8 cellular contexts compared by ENCODE assay signal in the genomic region with DNA sequence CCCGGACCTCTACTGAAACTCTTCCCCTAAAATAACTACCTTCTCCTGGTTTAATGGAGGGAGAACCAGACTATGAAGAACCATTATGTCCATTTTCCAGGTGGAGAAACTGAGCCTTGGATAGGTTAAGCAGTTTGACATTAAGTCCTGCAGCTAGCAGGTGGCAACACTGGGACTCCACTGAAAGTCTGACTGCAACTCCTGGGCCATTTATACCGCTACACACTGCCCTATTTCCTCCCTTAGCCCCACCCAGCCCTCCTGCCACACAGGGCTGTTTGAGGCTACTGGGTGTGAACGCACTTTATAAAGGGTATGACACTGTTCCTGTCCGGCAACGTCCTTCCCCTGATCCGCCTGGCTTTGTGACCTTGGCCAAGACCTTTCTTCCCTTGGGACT. TPM values are rescaled to one million over a fixed set of nuclear protein-coding genes. Genes with fewer than 3 reads are reported as not detected.
DNase-seq lines count a peak whose midpoint lies in the region; ATAC-seq, FAIRE-seq and TF ChIP-seq lines count a peak whose summit lies in the region.

No MANE protein-coding gene starts in this region.

- no peaks in the 10 kb centered on the region for H3K27me3 Mint-ChIP-seq in CD4-positive, CD25-positive, alpha-beta regulatory T cell
- H3K27me3 Mint-ChIP-seq in chondrocyte (ENCODE audit: low read depth) (no peaks in the 10 kb centered on the region), neural crest cell (ENCODE audit: low read depth) (no peaks in the 10 kb centered on the region)

- no peak overlapping the region for H3K9ac ChIP-seq in HUES64 (ENCODE audit: low read depth, low read length)

- FAIRE-seq in frontal cortex (lab: Jason Lieb, UNC), result no peak

- peaks cover 0 to 12% (median 5%) of the 10 kb centered on the region in 4 donors for H3K4me1 Mint-ChIP-seq in CD4-positive, CD25-positive, alpha-beta regulatory T cell
- H3K4me1 Mint-ChIP-seq in chondrocyte (ENCODE audit: low read depth) (peaks cover 25% of the 10 kb centered on the region), neural crest cell (peaks cover 18% of the 10 kb centered on the region)

- H3K4me3 ChIP-seq in CD4-positive, CD25-positive, alpha-beta regulatory T cell (ENCODE audit: low read depth, low read length), result peak overlapping the region; percentile 24
- peak overlapping the region; percentile 77; the same call in 1 of the 2 replicates for H3K4me3 ChIP-seq in HUES64 (ENCODE audit: low read length)

- no peak for ATAC-seq in CD4-positive, CD25-positive, alpha-beta regulatory T cell (ENCODE audit: low read depth in 2 of 2)
- no peak for ATAC-seq in GM21423 (IDR thresholded peaks at IDR 0.05; ENCODE audit: unreplicated experiment)

- H3K4me1 ChIP-seq in CD4-positive, CD25-positive, alpha-beta regulatory T cell (ENCODE audit: control insufficient read depth, insufficient read depth, low read length, poor library complexity, severe bottlenecking), result no peaks in the 10 kb centered on the region
- 0 out of 2 replicates have a peak, but pooled peaks cover 3% of the 10 kb centered on the region for H3K4me1 ChIP-seq in HUES64 (ENCODE audit: insufficient read depth, low read length)

- no peaks in the 10 kb centered on the region for H3K27me3 ChIP-seq in CD4-positive, CD25-positive, alpha-beta regulatory T cell (ENCODE audit: control insufficient read depth, insufficient read depth, low read length)
- no peaks in the 10 kb centered on the region for H3K27me3 ChIP-seq in HUES64 (ENCODE audit: insufficient read depth, low read length)

- 90% methylated on average over 6 of the region's 6 CpGs for WGBS in HUES64

- no peaks in the 10 kb centered on the region for H3K36me3 Mint-ChIP-seq in CD4-positive, CD25-positive, alpha-beta regulatory T cell
- H3K36me3 Mint-ChIP-seq in chondrocyte (ENCODE audit: low read depth), result peaks cover 5% of the 10 kb centered on the region
- no peaks in the 10 kb centered on the region for H3K36me3 Mint-ChIP-seq in neural crest cell (ENCODE audit: low read depth)

- no peaks in the 10 kb centered on the region for H3K9me3 ChIP-seq in CD4-positive, CD25-positive, alpha-beta regulatory T cell (ENCODE audit: control insufficient read depth in 2 of 2, low read length in 2 of 2)
- no peaks in the 10 kb centered on the region for H3K9me3 ChIP-seq in HUES64 (ENCODE audit: insufficient read depth, low read depth, low read length)

- peak in 1 of 3 donors; percentile 16 for DNase-seq in CD4-positive, CD25-positive, alpha-beta regulatory T cell
- DNase-seq in chondrocyte (ENCODE audit: low spot score) (peak; percentile 18), neural crest cell (ENCODE audit: low read depth, low spot score) (no peak), frontal cortex (ENCODE audit: low spot score in 2 of 2) (no peak)
- DNase-seq in stimulated activated CD8-positive, alpha-beta memory T cell treated with anti-CD3 and anti-CD28 coated beads, Interleukin-4, amount 100 ng/mL, for 48 hours, result no peak
- DNase-seq in activated CD4-positive, CD25-positive, alpha-beta regulatory T cell (lab: John Stamatoyannopoulos, UW), result no peak

- H3K27ac ChIP-seq in CD4-positive, CD25-positive, alpha-beta regulatory T cell (ENCODE audit: insufficient read depth, low read length, poor library complexity, severe bottlenecking), result no peak overlapping the region
- H3K27ac ChIP-seq in HUES64 (ENCODE audit: low read depth, low read length), result no peak overlapping the region

- H3K27ac Mint-ChIP-seq in CD4-positive, CD25-positive, alpha-beta regulatory T cell, result peak overlapping the region in 2 of 3 donors; percentile 48 to 82
- peak overlapping the region; percentile 100 for H3K27ac Mint-ChIP-seq in chondrocyte (ENCODE audit: unreplicated experiment)
- peak overlapping the region; percentile 96 for H3K27ac Mint-ChIP-seq in neural crest cell (ENCODE audit: unreplicated experiment)

- H3K9me3 Mint-ChIP-seq in CD4-positive, CD25-positive, alpha-beta regulatory T cell, result peaks cover 0 to 5% (median 0%) of the 10 kb centered on the region in 7 donors
- H3K9me3 Mint-ChIP-seq in chondrocyte (ENCODE audit: low read depth) (no peaks in the 10 kb centered on the region), neural crest cell (no peaks in the 10 kb centered on the region)

- peak overlapping the region in 3 of 4 donors; percentile 59 to 88 (median 85) for H3K4me3 Mint-ChIP-seq in CD4-positive, CD25-positive, alpha-beta regulatory T cell
- peak overlapping the region; percentile 99 for H3K4me3 Mint-ChIP-seq in chondrocyte (ENCODE audit: unreplicated experiment)
- H3K4me3 Mint-ChIP-seq in neural crest cell, result peak overlapping the region; percentile 97

- no peaks in the 10 kb centered on the region for H3K36me3 ChIP-seq in CD4-positive, CD25-positive, alpha-beta regulatory T cell (ENCODE audit: control insufficient read depth, insufficient read depth, low read length)
- no peaks in the 10 kb centered on the region for H3K36me3 ChIP-seq in HUES64 (ENCODE audit: insufficient read depth, low read length)

- TF ChIP-seq CTCF in chondrocyte (IDR thresholded peaks at IDR 0.05) (no peak), neural crest cell (conservative IDR thresholded peaks at IDR 0.05) (no peak)

RNA-seq across cellular contexts. Expression of gene INPP5B, which starts 0.5 kb away (rescaled TPM):
- 23.8 TPM for total RNA-seq in CD4-positive, CD25-positive, alpha-beta regulatory T cell
- polyA plus RNA-seq in CD4-positive, CD25-positive, alpha-beta regulatory T cell, result 10 to 100 TPM; 15.4 to 21.1 (median 18.5) TPM
- 11.1 TPM for polyA plus RNA-seq in HUES64 (2013, experiment 1 of 2)
- polyA plus RNA-seq in HUES64 (2013, experiment 2 of 2), result 12.6 TPM
- total RNA-seq in chondrocyte, result 18.7 to 21.2 TPM (median 20.6 TPM) in 3 replicates
- total RNA-seq in neural crest cell, result 18.8 and 19.1 TPM in 2 replicates
- 13.9 TPM for total RNA-seq in frontal cortex

RNA-seq across cellular contexts. Expression of gene SF3A3, which starts 42.5 kb away (rescaled TPM):
- 47.6 TPM for total RNA-seq in CD4-positive, CD25-positive, alpha-beta regulatory T cell
- polyA plus RNA-seq in CD4-positive, CD25-positive, alpha-beta regulatory T cell, result 100 to 1,000 TPM in 3 of 4 donors, 10 to 100 TPM in 1; 90.6 to 118 (median 105) TPM
- polyA plus RNA-seq in HUES64 (2013, experiment 1 of 2), result 123 TPM
- polyA plus RNA-seq in HUES64 (2013, experiment 2 of 2), result 106 TPM
- 45.6 to 60.4 TPM (median 46.2 TPM) in 3 replicates for total RNA-seq in chondrocyte
- 113 and 119 TPM in 2 replicates for total RNA-seq in neural crest cell
- 69.3 TPM for total RNA-seq in frontal cortex

RNA-seq across cellular contexts. Expression of gene FHL3, which starts 58.0 kb away (rescaled TPM):
- 4.6 TPM for total RNA-seq in CD4-positive, CD25-positive, alpha-beta regulatory T cell
- polyA plus RNA-seq in CD4-positive, CD25-positive, alpha-beta regulatory T cell, result 10 to 100 TPM; 11.2 to 20.8 (median 13.3) TPM
- polyA plus RNA-seq in HUES64 (2013, experiment 1 of 2), result 19.7 TPM
- 20.8 TPM for polyA plus RNA-seq in HUES64 (2013, experiment 2 of 2)
- total RNA-seq in chondrocyte, result 57.9 to 72.6 TPM (median 58.9 TPM) in 3 replicates
- total RNA-seq in neural crest cell, result 21.2 and 22.4 TPM in 2 replicates
- 4.9 TPM for total RNA-seq in frontal cortex
